1 cellular context compared by ENCODE assay signal in genomic region chr14:35032562-35032961, GRCh38.
TF ChIP-seq lines count a peak whose summit lies in the region.

No MANE protein-coding gene starts in this region.

TF ChIP-seq in HepG2, 621 proteins besides CTCF, POLR2A, EP300 and RAD21 (continues in another document):
- TF ChIP-seq PAXIP1 (CRISPR knock-in tag; conservative IDR thresholded peaks at IDR 0.05) = no peak
- TF ChIP-seq SP1 (IDR thresholded peaks at IDR 0.05) = no peak
- TF ChIP-seq SP1 (CRISPR knock-in tag; IDR thresholded peaks at IDR 0.05) = no peak
- no peak for TF ChIP-seq CCDC6 (CRISPR knock-in tag; IDR thresholded peaks at IDR 0.05)
- TF ChIP-seq HOXA7 (CRISPR knock-in tag; IDR thresholded peaks at IDR 0.05) = no peak
- TF ChIP-seq MIXL1 (CRISPR knock-in tag; IDR thresholded peaks at IDR 0.05) = no peak
- no peak for TF ChIP-seq JDP2 (CRISPR knock-in tag; IDR thresholded peaks at IDR 0.05; ENCODE audit: borderline replicate concordance)
- no peak for TF ChIP-seq STAG1 (CRISPR knock-in tag; IDR thresholded peaks at IDR 0.05)
- no peak for TF ChIP-seq CEBPG (CRISPR knock-in tag; IDR thresholded peaks at IDR 0.05)
- no peak for TF ChIP-seq KLF9 (CRISPR knock-in tag; IDR thresholded peaks at IDR 0.05; ENCODE audit: low read depth)
- no peak for TF ChIP-seq CHCHD3 (CRISPR knock-in tag; IDR thresholded peaks at IDR 0.05)
- no peak for TF ChIP-seq ZNF333 (CRISPR knock-in tag; IDR thresholded peaks at IDR 0.05; ENCODE audit: borderline replicate concordance)
- TF ChIP-seq TOE1 (CRISPR knock-in tag; IDR thresholded peaks at IDR 0.05) = no peak
- no peak for TF ChIP-seq SP140L (CRISPR knock-in tag; IDR thresholded peaks at IDR 0.05; ENCODE audit: borderline replicate concordance)
- TF ChIP-seq POGK (CRISPR knock-in tag; conservative IDR thresholded peaks at IDR 0.05) = 0 out of 2 replicates have a peak, but pooled peaks have one; percentile 22
- TF ChIP-seq KDM6A (CRISPR knock-in tag; IDR thresholded peaks at IDR 0.05; ENCODE audit: low read depth) = no peak
- TF ChIP-seq ZNF652 (CRISPR knock-in tag; IDR thresholded peaks at IDR 0.05; ENCODE audit: borderline replicate concordance, low read depth) = no peak
- TF ChIP-seq ZNF746 (CRISPR knock-in tag; IDR thresholded peaks at IDR 0.05) = 0 out of 2 replicates have a peak, but pooled peaks have one; percentile 6
- no peak for TF ChIP-seq FOXP1 (IDR thresholded peaks at IDR 0.05)
- no peak for TF ChIP-seq FOXP1 (CRISPR knock-in tag; IDR thresholded peaks at IDR 0.05)
- no peak for TF ChIP-seq USF2 (IDR thresholded peaks at IDR 0.05; ENCODE audit: low read depth, low read length)
- TF ChIP-seq USF2 (CRISPR knock-in tag; IDR thresholded peaks at IDR 0.05; ENCODE audit: borderline replicate concordance) = no peak
- TF ChIP-seq DBP (CRISPR knock-in tag; IDR thresholded peaks at IDR 0.05; ENCODE audit: not compliant biosample characterization) = no peak
- no peak for TF ChIP-seq TARDBP (CRISPR knock-in tag; IDR thresholded peaks at IDR 0.05)
- no peak for TF ChIP-seq E2F1 (CRISPR knock-in tag; IDR thresholded peaks at IDR 0.05)
- no peak for TF ChIP-seq ZNF761 (CRISPR knock-in tag; conservative IDR thresholded peaks at IDR 0.05)
- TF ChIP-seq ZNF343 (CRISPR knock-in tag; IDR thresholded peaks at IDR 0.05) = no peak
- TF ChIP-seq ZNF326 (CRISPR knock-in tag; IDR thresholded peaks at IDR 0.05; ENCODE audit: borderline replicate concordance) = no peak
- no peak for TF ChIP-seq NONO (IDR thresholded peaks at IDR 0.05)
- TF ChIP-seq NONO (CRISPR knock-in tag; conservative IDR thresholded peaks at IDR 0.05) = no peak
- TF ChIP-seq POLR2G (IDR thresholded peaks at IDR 0.05; ENCODE audit: low read depth, low read length) = 0 out of 2 replicates have a peak, but pooled peaks have one; percentile 16
- TF ChIP-seq SKI (IDR thresholded peaks at IDR 0.05; ENCODE audit: partially characterized antibody) = no peak
- TF ChIP-seq FOXK2 (IDR thresholded peaks at IDR 0.05) = no peak
- TF ChIP-seq ZNF567 (CRISPR knock-in tag; IDR thresholded peaks at IDR 0.05; ENCODE audit: borderline replicate concordance) = no peak
- TF ChIP-seq CEBPZ (IDR thresholded peaks at IDR 0.05; ENCODE audit: low read length) = no peak
- TF ChIP-seq BRD4 (CRISPR knock-in tag; IDR thresholded peaks at IDR 0.05) = no peak
- no peak for TF ChIP-seq U2AF2 (IDR thresholded peaks at IDR 0.05; ENCODE audit: low read depth, low read length)
- TF ChIP-seq ZNF468 (CRISPR knock-in tag; IDR thresholded peaks at IDR 0.05) = no peak
- no peak for TF ChIP-seq ZBTB37 (CRISPR knock-in tag; IDR thresholded peaks at IDR 0.05)
- no peak for TF ChIP-seq ZNF687 (CRISPR knock-in tag; IDR thresholded peaks at IDR 0.05)
- TF ChIP-seq HIVEP1 (CRISPR knock-in tag; IDR thresholded peaks at IDR 0.05) = no peak
- no peak for TF ChIP-seq RFXAP (CRISPR knock-in tag; IDR thresholded peaks at IDR 0.05; ENCODE audit: borderline replicate concordance)
- TF ChIP-seq ZMAT5 (CRISPR knock-in tag; IDR thresholded peaks at IDR 0.05; ENCODE audit: borderline replicate concordance, low read depth) = no peak
- no peak for TF ChIP-seq ZNF576 (CRISPR knock-in tag; IDR thresholded peaks at IDR 0.05)
- no peak for TF ChIP-seq KLF16 (CRISPR knock-in tag; IDR thresholded peaks at IDR 0.05)
